ENCODE assay signal across 24 cellular contexts in genomic region chr12:72110814-72111615, GRCh38.
DNase-seq lines count a peak whose midpoint lies in the region; ATAC-seq lines count a peak whose summit lies in the region.
"Had no signal": no experiment of that assay in that cellular context is flagged by ENCODE, and none has a peak within 500 bp of the region (broad histone marks: within the 10 kb centered on the region; RNA-seq: fewer than 3 reads in every experiment).

No MANE protein-coding gene starts in this region.

- no peak for ATAC-seq in GM21528 (IDR thresholded peaks at IDR 0.05; ENCODE audit: low FRiP score, unreplicated experiment)
- ATAC-seq in HG02973 (IDR thresholded peaks at IDR 0.05; ENCODE audit: unreplicated experiment), result no peak
- ATAC-seq: A549; CD8-positive, alpha-beta T cell; HCT116; PC-3 had no signal

- in situ Hi-C loops in ACHN (cut with HindIII; ENCODE audit: low pct_ligation_motif_present, low pct_unique_long_range_greater_than_20kb, low sequenced_read_pairs), result no loop called here

- peak; percentile 74 for DNase-seq in SK-N-DZ (ENCODE audit: low spot score)
- peak; percentile 58 for DNase-seq in medulla oblongata (ENCODE audit: extremely low spot score)
- DNase-seq in pons (ENCODE audit: low spot score), result peak; percentile 90
- DNase-seq in RKO (ENCODE audit: low spot score), result no peak
- DNase-seq in ACHN, result no peak
- DNase-seq: CD8-positive, alpha-beta T cell; DMS 273 treated with DMSO at 0.1 percent for 48 hours; DMS79; EL; GDM1; NCI-H1048; NCI-H1417 treated with DMSO at 0.1 percent for 48 hours; NCI-H187; NCI-H2081 treated with DMSO at 0.1 percent for 48 hours; NCI-H2171; NCI-H345; NCI-H524; NCI-H774; PC-3; Right ventricle myocardium superior had no signal

Comparison
In these comparisons a context has a peak if more than half of its experiments do, and no peak if none do; other contexts are left out.
1. DNase-seq: peak in SK-N-DZ (single experiment), medulla oblongata (single experiment) and pons (single experiment); none in RKO (single experiment) and ACHN (single experiment).